In genomic region chr16:1363501-1364041, GRCh38 we compare ENCODE assay signal across 8 cellular contexts. TPM values are rescaled to one million over a fixed set of nuclear protein-coding genes. Genes with fewer than 3 reads are reported as not detected.
DNase-seq lines count a peak whose midpoint lies in the region; ATAC-seq, FAIRE-seq and TF ChIP-seq lines count a peak whose summit lies in the region.

No MANE protein-coding gene starts in this region.

- H3K27me3 ChIP-seq in KMS-11 (ENCODE audit: insufficient read depth, low read depth), result no peaks in the 10 kb centered on the region
- H3K27me3 ChIP-seq in WERI-Rb-1 (ENCODE audit: insufficient read depth, low read depth, severe bottlenecking), result no peaks in the 10 kb centered on the region
- H3K27me3 ChIP-seq in bronchial epithelial cell (ENCODE audit: control insufficient read depth, insufficient read depth, low read length), result no peaks in the 10 kb centered on the region
- H3K27me3 ChIP-seq in left lung, result no peaks in the 10 kb centered on the region

- no peak overlapping the region for H3K9ac ChIP-seq in KMS-11

- FAIRE-seq in bronchial epithelial cell (lab: Jason Lieb, UNC), result no peak

- H2AFZ ChIP-seq in KMS-11 (ENCODE audit: low read depth), result no peak overlapping the region

- DNase-seq in ELR (ENCODE audit: low read depth), result peak; percentile 38
- peak; percentile 61 for DNase-seq in WERI-Rb-1
- DNase-seq in bronchial epithelial cell (ENCODE audit: low read depth), result peak; percentile 23
- peak in 1 of 2 donors; percentile 92 for DNase-seq in left lung
- DNase-seq in stimulated activated CD8-positive, alpha-beta memory T cell treated with anti-CD3 and anti-CD28 coated beads, Interleukin-15, amount 100 ng/mL, for 24 hours (ENCODE audit: low read depth), result peak; percentile 41

- peaks cover 39% of the 10 kb centered on the region for H3K79me2 ChIP-seq in KMS-11 (ENCODE audit: insufficient read depth, low read depth)

- H3K36me3 ChIP-seq in KMS-11 (ENCODE audit: insufficient read depth) (no peaks in the 10 kb centered on the region; the same call in 1 of the 2 replicates), WERI-Rb-1 (peaks cover 44% of the 10 kb centered on the region), bronchial epithelial cell (ENCODE audit: control insufficient read depth, insufficient read depth, low read length) (peaks cover 14% of the 10 kb centered on the region), left lung (peaks cover 0 to 81% of the 10 kb centered on the region in 2 donors)

- H3K4me3 ChIP-seq in KMS-11 (IDR thresholded peaks at IDR 0.05; ENCODE audit: insufficient read depth, low read depth, low read length), result no peak overlapping the region
- no peak overlapping the region for H3K4me3 ChIP-seq in WERI-Rb-1 (ENCODE audit: low read depth, low read length)
- no peak overlapping the region for H3K4me3 ChIP-seq in bronchial epithelial cell (ENCODE audit: low read depth, low read length)
- no peak overlapping the region for H3K4me3 ChIP-seq in left lung

- H3K4me2 ChIP-seq in KMS-11, result no peak overlapping the region

- H3K4me1 ChIP-seq in KMS-11 (ENCODE audit: low read depth, poor library complexity, severe bottlenecking) (no peaks in the 10 kb centered on the region), left lung (no peaks in the 10 kb centered on the region)

- TF ChIP-seq CTCF in KMS-11 (conservative IDR thresholded peaks at IDR 0.05; ENCODE audit: low read depth, low read length) (peak; percentile 70), WERI-Rb-1 (IDR thresholded peaks at IDR 0.05; ENCODE audit: low read depth, low read length) (peak; percentile 93), bronchial epithelial cell (IDR thresholded peaks at IDR 0.05; ENCODE audit: insufficient read depth, low read length, severe bottlenecking) (peak; percentile 92), left lung (IDR thresholded peaks at IDR 0.05) (peak; percentile 40 to 83)

- ATAC-seq in left lung (peak; percentile 91), HG03378 (IDR thresholded peaks at IDR 0.05; ENCODE audit: unreplicated experiment) (no peak), HG02759 (IDR thresholded peaks at IDR 0.05; ENCODE audit: unreplicated experiment) (no peak)

- intact Hi-C loops in left lung (cut with DNase I), result no loop called here

- H3K27ac ChIP-seq in KMS-11 (no peak overlapping the region), WERI-Rb-1 (no peak overlapping the region), left lung (no peak overlapping the region)

- H3K9me3 ChIP-seq in WERI-Rb-1 (ENCODE audit: severe bottlenecking), result no peaks in the 10 kb centered on the region
- no peaks in the 10 kb centered on the region for H3K9me3 ChIP-seq in left lung

- peaks cover under 1% of the 10 kb centered on the region; the same call in 1 of the 2 replicates for H4K20me1 ChIP-seq in KMS-11 (ENCODE audit: insufficient read depth)

RNA-seq across cellular contexts. Expression of gene GNPTG, which starts 11.8 kb away (rescaled TPM):
- total RNA-seq in bronchial epithelial cell (26.9 and 30.0 TPM in 2 replicates), left lung (10 to 100 TPM; 74.2 to 97.4 TPM)

RNA-seq across cellular contexts. Expression of gene TSR3, which starts 11.9 kb away (rescaled TPM):
- total RNA-seq in bronchial epithelial cell (84.7 and 117 TPM in 2 replicates), left lung (10 to 100 TPM; 46.3 to 57.0 TPM)

RNA-seq across cellular contexts. Expression of gene BAIAP3, which starts 30.1 kb away (rescaled TPM):
- total RNA-seq in bronchial epithelial cell (0.26 and 0.51 TPM in 2 replicates), left lung (1 to 10 TPM; 2.6 to 6.0 TPM)

RNA-seq across cellular contexts. Expression of gene UNKL, which starts 50.9 kb away (rescaled TPM):
- total RNA-seq in bronchial epithelial cell (2.4 and 3.2 TPM in 2 replicates), left lung (10 to 100 TPM; 18.9 to 27.3 TPM)

RNA-seq across cellular contexts. Expression of gene UBE2I, which starts 54.1 kb away (rescaled TPM):
- total RNA-seq in bronchial epithelial cell (34.9 and 49.8 TPM in 2 replicates), left lung (100 to 1,000 TPM in 1 of 2 donors, 10 to 100 TPM in 1; 89.0 to 111 TPM)
